14 cellular contexts compared by ENCODE assay signal in genomic region chr2:164890533-164890932, GRCh38. TPM values are rescaled to one million over a fixed set of nuclear protein-coding genes. Genes with fewer than 3 reads are reported as not detected.
DNase-seq lines count a peak whose midpoint lies in the region; ATAC-seq and TF ChIP-seq lines count a peak whose summit lies in the region.
"Had no signal": no experiment of that assay in that cellular context is flagged by ENCODE, and none has a peak within 500 bp of the region (broad histone marks: within the 10 kb centered on the region; RNA-seq: fewer than 3 reads in every experiment).

No MANE protein-coding gene starts in this region.

- no peaks in the 10 kb centered on the region for H3K27me3 ChIP-seq in BE2C
- H3K27me3 ChIP-seq: gastroesophageal sphincter had no signal

- H3K36me3 ChIP-seq in BE2C, result no peaks in the 10 kb centered on the region
- H3K36me3 ChIP-seq: gastroesophageal sphincter had no signal

- H3K4me3 ChIP-seq in BE2C (ENCODE audit: low read depth, low read length), result no peak overlapping the region
- H3K4me3 ChIP-seq in Jurkat, Clone E6-1 (ENCODE audit: low read length), result no peak overlapping the region
- H3K4me3 ChIP-seq: gastroesophageal sphincter, skin epidermis had no signal

- no peaks in the 10 kb centered on the region for H3K9me3 ChIP-seq in BE2C
- H3K9me3 ChIP-seq: gastroesophageal sphincter had no signal

- no peak for TF ChIP-seq CTCF in BE2C (IDR thresholded peaks at IDR 0.05; ENCODE audit: low read depth, low read length)

- peak; percentile 23 for DNase-seq in BE2C
- peak; percentile 37 for DNase-seq in Jurkat, Clone E6-1 (ENCODE audit: low read depth, low spot score)
- DNase-seq in medulla oblongata (ENCODE audit: extremely low spot score), result peak; percentile 15
- no peak for DNase-seq in islet precursor cell
- no peak for DNase-seq in SKM-1 treated with dmso at 0.1 percent for 144 hours (lab: John Stamatoyannopoulos, UW; ENCODE audit: unreplicated experiment)
- DNase-seq in stimulated activated naive CD4-positive, alpha-beta T cell (lab: John Stamatoyannopoulos, UW), result no peak
- DNase-seq: activated CD8-positive, alpha-beta T cell treated with anti-CD3 and anti-CD28 coated beads for 36 hours; COR-L47; midbrain had no signal

- H3K4me1 ChIP-seq in BE2C, result peaks cover 6% of the 10 kb centered on the region; the same call in 1 of the 2 replicates

- ATAC-seq in SK-N-SH treated with all-trans-retinoic acid at 6 μM for 48 hours, result peak; percentile 59; the same call in 1 of the 3 replicates
- ATAC-seq in GM19452 (IDR thresholded peaks at IDR 0.05; ENCODE audit: unreplicated experiment), result no peak
- ATAC-seq: activated CD8-positive, alpha-beta T cell treated with anti-CD3 and anti-CD28 coated beads for 36 hours; gastroesophageal sphincter; stimulated activated memory B cell treated with anti-CD40 and anti-IgM and Interleukin-4, amounts not matched to agents 10 μg/mL and 1 μg/mL and 100 μg/mL, for 72 hours had no signal

TF ChIP-seq in SK-N-SH treated with all-trans-retinoic acid at 6 μM for 48 hours, 23 proteins besides CTCF, POLR2A, EP300 and RAD21:
- TF ChIP-seq ZC3H10 (CRISPR knock-in tag; IDR thresholded peaks at IDR 0.05) (no peak), CSDC2 (CRISPR knock-in tag; IDR thresholded peaks at IDR 0.05) (no peak), TOX (CRISPR knock-in tag; IDR thresholded peaks at IDR 0.05; ENCODE audit: borderline replicate concordance) (no peak), ZFP30 (CRISPR knock-in tag; IDR thresholded peaks at IDR 0.05) (no peak), TCF4 (CRISPR knock-in tag; IDR thresholded peaks at IDR 0.05; ENCODE audit: borderline replicate concordance) (peak; percentile 99), ZFP3 (CRISPR knock-in tag; IDR thresholded peaks at IDR 0.05) (no peak), TSHZ2 (CRISPR knock-in tag; IDR thresholded peaks at IDR 0.05) (peak; percentile 96), POU6F1 (CRISPR knock-in tag; IDR thresholded peaks at IDR 0.05; ENCODE audit: borderline replicate concordance, low read depth) (no peak), ZNF8 (CRISPR knock-in tag; IDR thresholded peaks at IDR 0.05) (peak; percentile 42; the same call in 1 of the 2 replicates), ZNF70 (CRISPR knock-in tag; IDR thresholded peaks at IDR 0.05) (0 out of 2 replicates have a peak, but pooled peaks have one; percentile 29)
- TF ChIP-seq, protein P1, sequence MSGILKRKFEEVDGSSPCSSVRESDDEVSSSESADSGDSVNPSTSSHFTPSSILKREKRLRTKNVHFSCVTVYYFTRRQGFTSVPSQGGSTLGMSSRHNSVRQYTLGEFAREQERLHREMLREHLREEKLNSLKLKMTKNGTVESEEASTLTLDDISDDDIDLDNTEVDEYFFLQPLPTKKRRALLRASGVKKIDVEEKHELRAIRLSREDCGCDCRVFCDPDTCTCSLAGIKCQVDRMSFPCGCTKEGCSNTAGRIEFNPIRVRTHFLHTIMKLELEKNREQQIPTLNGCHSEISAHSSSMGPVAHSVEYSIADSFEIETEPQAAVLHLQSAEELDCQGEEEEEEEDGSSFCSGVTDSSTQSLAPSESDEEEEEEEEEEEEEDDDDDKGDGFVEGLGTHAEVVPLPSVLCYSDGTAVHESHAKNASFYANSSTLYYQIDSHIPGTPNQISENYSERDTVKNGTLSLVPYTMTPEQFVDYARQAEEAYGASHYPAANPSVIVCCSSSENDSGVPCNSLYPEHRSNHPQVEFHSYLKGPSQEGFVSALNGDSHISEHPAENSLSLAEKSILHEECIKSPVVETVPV (CRISPR knock-in tag; IDR thresholded peaks at IDR 0.05), result no peak

RNA-seq across cellular contexts. Expression of gene COBLL1, which starts 48.9 kb away (rescaled TPM):
- polyA plus RNA-seq in BE2C (2012; ENCODE audit: insufficient read depth, insufficient read length, low read depth), result 0.80 TPM
- polyA plus RNA-seq in Jurkat, Clone E6-1 (2012; ENCODE audit: insufficient read depth, insufficient read length), result 1.1 TPM

Comparison
In these comparisons a context has a peak if more than half of its experiments do, and no peak if none do; other contexts are left out.
1. DNase-seq: peak in BE2C (single experiment), Jurkat, Clone E6-1 (single experiment) and medulla oblongata (single experiment); none in islet precursor cell (single experiment), SKM-1 treated with dmso at 0.1 percent for 144 hours (single experiment) and stimulated activated naive CD4-positive, alpha-beta T cell (0 of 6).